In the genomic region with DNA sequence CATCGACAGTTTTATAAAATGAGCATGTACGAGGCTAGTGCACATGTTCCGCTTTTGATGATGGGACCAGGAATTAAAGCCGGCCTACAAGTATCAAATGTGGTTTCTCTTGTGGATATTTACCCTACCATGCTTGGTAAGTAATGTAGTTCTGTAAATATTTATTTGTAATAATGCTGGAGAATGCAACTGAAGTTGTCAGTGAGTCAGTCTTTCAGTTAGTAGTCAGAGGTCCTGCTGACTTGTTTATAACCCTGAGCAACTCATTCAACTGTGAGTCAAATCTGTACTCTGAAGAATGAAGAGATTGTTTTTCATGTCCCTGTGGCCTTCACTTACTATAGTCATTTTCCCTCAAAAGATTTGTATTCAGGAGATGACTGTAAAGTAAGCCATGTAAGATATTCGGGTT, we compare ENCODE assay signal across 9 cellular contexts. TPM values are rescaled to one million over a fixed set of nuclear protein-coding genes. Genes with fewer than 3 reads are reported as not detected.
DNase-seq lines count a peak whose midpoint lies in the region; ATAC-seq and TF ChIP-seq lines count a peak whose summit lies in the region.
"Had no signal": no experiment of that assay in that cellular context is flagged by ENCODE, and none has a peak within 500 bp of the region (broad histone marks: within the 10 kb centered on the region; RNA-seq: fewer than 3 reads in every experiment).

No MANE protein-coding gene starts in this region.

- H3K4me3 ChIP-seq in GM12864 (ENCODE audit: low read depth, low read length) (no peak overlapping the region), fibroblast of villous mesenchyme (ENCODE audit: low read depth, low read length) (no peak overlapping the region), esophagus muscularis mucosa (no peak overlapping the region)
- H3K4me3 ChIP-seq: SK-N-MC had no signal

- ATAC-seq in GM21717 (IDR thresholded peaks at IDR 0.05; ENCODE audit: unreplicated experiment): peak; percentile 90

- H3K27me3 ChIP-seq in esophagus muscularis mucosa: no peaks in the 10 kb centered on the region

- intact Hi-C loops in esophagus muscularis mucosa (cut with DNase I) (no loop called here), posterior cingulate gyrus (cut with DNase I) (no loop called here)

- peak; percentile 7 for DNase-seq in GM12864 (ENCODE audit: low read depth)
- DNase-seq in HT1080 (ENCODE audit: low read depth): peak; percentile 89
- peak; percentile 66 for DNase-seq in fibroblast of villous mesenchyme (ENCODE audit: low read depth)
- no peak for DNase-seq in esophagus muscularis mucosa (ENCODE audit: extremely low spot score)
- DNase-seq in NCI-H2196 treated with DMSO at 0.1 percent for 48 hours (lab: John Stamatoyannopoulos, UW; ENCODE audit: unreplicated experiment): no peak
- no peak for DNase-seq in NCI-H2196 (lab: John Stamatoyannopoulos, UW; ENCODE audit: unreplicated experiment)
- no peak for DNase-seq in posterior cingulate gyrus

- no peak for TF ChIP-seq EP300 in esophagus muscularis mucosa (IDR thresholded peaks at IDR 0.05)

- 96% methylated on average over 5 of the region's 5 CpGs for WGBS in esophagus muscularis mucosa

- TF ChIP-seq POLR2A in esophagus muscularis mucosa (IDR thresholded peaks at IDR 0.05; ENCODE audit: low read depth): no peak

- no peak for TF ChIP-seq CTCF in GM12864 (IDR thresholded peaks at IDR 0.05; ENCODE audit: low read depth, low read length, missing control alignments)
- TF ChIP-seq CTCF in fibroblast of villous mesenchyme (IDR thresholded peaks at IDR 0.05; ENCODE audit: insufficient read depth, low read depth, low read length): no peak
- TF ChIP-seq CTCF in esophagus muscularis mucosa (IDR thresholded peaks at IDR 0.05): no peak

- peaks cover 0 to 6% (median 2%) of the 10 kb centered on the region in 4 donors for H3K4me1 ChIP-seq in esophagus muscularis mucosa

- H3K9me3 ChIP-seq in esophagus muscularis mucosa: no peaks in the 10 kb centered on the region

- H3K27ac ChIP-seq in esophagus muscularis mucosa (replicated peaks in 1 of 4): no peak overlapping the region
- H3K27ac ChIP-seq: SK-N-MC had no signal

- H3K36me3 ChIP-seq in esophagus muscularis mucosa: no peaks in the 10 kb centered on the region

RNA-seq across cellular contexts. Expression of gene GPR150, which starts 28.4 kb away (rescaled TPM):
- not detected in 2 replicates for total RNA-seq in HT1080 (2014; rRNA removed; shearing (Covaris generic))
- not detected in 2 replicates for polyA plus RNA-seq in HT1080 (2015; cell fraction: cytosol; rRNA removed)
- not detected in 2 replicates for polyA plus RNA-seq in HT1080 (2015; cell fraction: nucleus; rRNA removed)
- 0.32 and 0.43 TPM in 2 replicates for total RNA-seq in fibroblast of villous mesenchyme
- 1 to 10 TPM in 1 of 4 donors, under 1 TPM in 2, not detected in 1; 0.42 to 1.1 (median 0.92) TPM for total RNA-seq in esophagus muscularis mucosa

RNA-seq across cellular contexts. Expression of gene ARSK, which starts 36.6 kb away (rescaled TPM):
- 7.0 and 9.2 TPM in 2 replicates for total RNA-seq in HT1080 (2014; rRNA removed; shearing (Covaris generic))
- 10.9 and 12.3 TPM in 2 replicates for polyA plus RNA-seq in HT1080 (2015; cell fraction: cytosol; rRNA removed)
- 15.4 and 18.7 TPM in 2 replicates for polyA plus RNA-seq in HT1080 (2015; cell fraction: nucleus; rRNA removed)
- total RNA-seq in fibroblast of villous mesenchyme (12.6 and 21.6 TPM in 2 replicates), esophagus muscularis mucosa (1 to 10 TPM; 5.0 to 7.3 (median 6.7) TPM)

RNA-seq across cellular contexts. Expression of gene SKIC3, which starts 36.7 kb away (rescaled TPM):
- total RNA-seq in HT1080 (2014; rRNA removed; shearing (Covaris generic)): 43.0 and 49.4 TPM in 2 replicates
- polyA plus RNA-seq in HT1080 (2015; cell fraction: cytosol; rRNA removed): 29.7 and 41.7 TPM in 2 replicates
- polyA plus RNA-seq in HT1080 (2015; cell fraction: nucleus; rRNA removed): 181 and 185 TPM in 2 replicates
- 144 and 191 TPM in 2 replicates for total RNA-seq in fibroblast of villous mesenchyme
- total RNA-seq in esophagus muscularis mucosa: 10 to 100 TPM; 46.6 to 76.8 (median 55.2) TPM

RNA-seq across cellular contexts. Expression of gene RFESD, which starts 55.1 kb away (rescaled TPM):
- 2.5 and 4.0 TPM in 2 replicates for total RNA-seq in HT1080 (2014; rRNA removed; shearing (Covaris generic))
- polyA plus RNA-seq in HT1080 (2015; cell fraction: cytosol; rRNA removed): 4.3 and 6.0 TPM in 2 replicates
- polyA plus RNA-seq in HT1080 (2015; cell fraction: nucleus; rRNA removed): 5.5 and 5.8 TPM in 2 replicates
- total RNA-seq in fibroblast of villous mesenchyme (1.6 and 2.6 TPM in 2 replicates), esophagus muscularis mucosa (1 to 10 TPM in 1 of 4 donors, under 1 TPM in 3; 0.63 to 1.7 (median 0.84) TPM)

Comparison
In these comparisons a context has a peak if more than half of its experiments do, and no peak if none do; other contexts are left out.
1. DNase-seq: peak in GM12864 (single experiment), HT1080 (single experiment) and fibroblast of villous mesenchyme (single experiment); none in esophagus muscularis mucosa (single experiment), NCI-H2196 treated with DMSO at 0.1 percent for 48 hours (single experiment), NCI-H2196 (single experiment) and posterior cingulate gyrus (0 of 10).